Comparison of ENCODE assay signal across 8 cellular contexts in genomic region chr7:23467731-23468720, GRCh38. TPM values are rescaled to one million over a fixed set of nuclear protein-coding genes. Genes with fewer than 3 reads are reported as not detected.
DNase-seq lines count a peak whose midpoint lies in the region; ATAC-seq lines count a peak whose summit lies in the region.

No MANE protein-coding gene starts in this region.

- H3K4me3 Mint-ChIP-seq in CD8-positive, alpha-beta memory T cell = peak overlapping the region; percentile 42 to 72 (median 63)

- H3K79me2 ChIP-seq in GM23248 (ENCODE audit: insufficient read depth) = peaks cover 65% of the 10 kb centered on the region

- H3K4me1 ChIP-seq in CD8-positive, alpha-beta memory T cell (ENCODE audit: insufficient read depth, low read length) = peaks cover 43% of the 10 kb centered on the region
- H3K4me1 ChIP-seq in GM23248 (ENCODE audit: insufficient read depth) = peaks cover 35% of the 10 kb centered on the region
- H3K4me1 ChIP-seq in neuron (ENCODE audit: insufficient read depth, low read length) = peaks cover 42% of the 10 kb centered on the region

- peak in 3 of 5 donors; percentile 11 to 43 (median 27) for DNase-seq in CD8-positive, alpha-beta memory T cell
- DNase-seq in GM23248 (peak; percentile 79), RPMI8226 (peak; percentile 61), dermis blood vessel endothelial cell (peak; percentile 65), left colon (no peak)

- peak overlapping the region in 3 of 8 donors; percentile 57 to 79 (median 65) for H3K27ac Mint-ChIP-seq in CD8-positive, alpha-beta memory T cell

- peaks cover 65 to 84% of the 10 kb centered on the region in 2 donors for H3K27me3 Mint-ChIP-seq in CD8-positive, alpha-beta memory T cell

- CTCF ChIA-PET in CD8-positive, alpha-beta memory T cell (lab: Charles Lee) = interaction anchor here (2.1 kb wide), 1 partner anchor 195 kb away, joined by 8 read pairs; no protein-coding TSS in a partner anchor

- ATAC-seq in left colon (no peak), HG03520 (IDR thresholded peaks at IDR 0.05; ENCODE audit: unreplicated experiment) (no peak), HG03095 (IDR thresholded peaks at IDR 0.05; ENCODE audit: unreplicated experiment) (no peak)

- POLR2A ChIA-PET in CD8-positive, alpha-beta memory T cell (lab: Charles Lee) = interaction anchor here (0.6 to 0.7 kb wide), 2 partner anchors 61 to 103 kb away, joined by 3 to 4 read pairs; no protein-coding TSS in a partner anchor

- peak overlapping the region; percentile 69 for H3K27ac ChIP-seq in CD8-positive, alpha-beta memory T cell (ENCODE audit: low read depth, low read length)
- H3K27ac ChIP-seq in GM23248 = peak overlapping the region; percentile 71

- H3K4me1 Mint-ChIP-seq in CD8-positive, alpha-beta memory T cell = peaks cover 27 to 37% (median 30%) of the 10 kb centered on the region in 3 donors

- no peaks in the 10 kb centered on the region for H4K20me1 ChIP-seq in GM23248 (ENCODE audit: insufficient read depth)

- in situ Hi-C loops in GM23248 (cut with MboI) = no loop called here

- peak overlapping the region; percentile 95 for H3K4me2 ChIP-seq in GM23248 (ENCODE audit: unreplicated experiment)

- no peaks in the 10 kb centered on the region for H3K9me2 ChIP-seq in GM23248 (ENCODE audit: insufficient read depth)

- no peaks in the 10 kb centered on the region for H3K36me3 Mint-ChIP-seq in CD8-positive, alpha-beta memory T cell

- peaks cover 4 to 14% (median 9%) of the 10 kb centered on the region in 5 donors for H3K9me3 Mint-ChIP-seq in CD8-positive, alpha-beta memory T cell

- peak overlapping the region; percentile 14 for H3K4me3 ChIP-seq in CD8-positive, alpha-beta memory T cell (ENCODE audit: low read length)
- H3K4me3 ChIP-seq in GM23248 (peak overlapping the region; percentile 82), neuron (ENCODE audit: low read length) (peak overlapping the region; percentile 63)

- 8 to 9% methylated on average over 49 to 52 of the region's 56 CpGs for WGBS in GM23248 (ENCODE audit: low coverage in 1 of 2, low lambda C conversion rate in 2 of 2, missing lambda C conversion rate in 2 of 2), 2 experiments

- H3F3A ChIP-seq in GM23248 (ENCODE audit: insufficient read depth) = peaks cover 34% of the 10 kb centered on the region

- no peaks in the 10 kb centered on the region for H3K9me3 ChIP-seq in CD8-positive, alpha-beta memory T cell (ENCODE audit: low read length)
- H3K9me3 ChIP-seq in GM23248 (ENCODE audit: low read depth) (no peaks in the 10 kb centered on the region), neuron (ENCODE audit: low read length) (no peaks in the 10 kb centered on the region)

- H2AFZ ChIP-seq in GM23248 (peak overlapping the region; percentile 92), neuron (ENCODE audit: low read depth, low read length) (no peak overlapping the region)

- intact Hi-C loops in left colon (cut with DNase I, micrococcal nuclease) = no loop called here

- H3K9ac ChIP-seq in GM23248 = peak overlapping the region; percentile 83

- H3K27me3 ChIP-seq in CD8-positive, alpha-beta memory T cell (ENCODE audit: insufficient read depth, low read length, poor library complexity, severe bottlenecking) = peaks cover 77% of the 10 kb centered on the region
- H3K27me3 ChIP-seq in GM23248 (replicated peaks; ENCODE audit: insufficient read depth) (no peaks in the 10 kb centered on the region), neuron (ENCODE audit: insufficient read depth, low read length) (no peaks in the 10 kb centered on the region)

- H3K36me3 ChIP-seq in CD8-positive, alpha-beta memory T cell (ENCODE audit: insufficient read depth, low read length) = no peaks in the 10 kb centered on the region
- H3K36me3 ChIP-seq in GM23248 (ENCODE audit: low read depth) (no peaks in the 10 kb centered on the region), neuron (ENCODE audit: insufficient read depth, low read length) (peaks cover 10% of the 10 kb centered on the region)

RNA-seq across cellular contexts. Expression of gene IGF2BP3, which starts 2.3 kb away (rescaled TPM):
- total RNA-seq in CD8-positive, alpha-beta memory T cell = under 1 TPM; 0.04 to 0.13 TPM
- polyA plus RNA-seq in CD8-positive, alpha-beta memory T cell = 0.15 TPM
- 13.7 and 18.2 TPM in 2 replicates for total RNA-seq in GM23248 (2014; rRNA removed; shearing (Covaris generic))
- polyA plus RNA-seq in GM23248 (2016; fragmentation: Nextera tagmentation; extraction: Ambion mirVana) = 7.0 and 7.6 TPM in 2 replicates
- 13.4 and 41.5 TPM in 2 replicates for total RNA-seq in dermis blood vessel endothelial cell
- under 1 TPM in 1 of 2 donors, not detected in 1; 0.53 TPM for total RNA-seq in left colon

Comparison
In these comparisons a context has a peak if more than half of its experiments do, and no peak if none do; other contexts are left out.
1. DNase-seq: peak in CD8-positive, alpha-beta memory T cell (3 of 5), GM23248 (single experiment), RPMI8226 (single experiment) and dermis blood vessel endothelial cell (single experiment); none in left colon (0 of 2).
2. H3K4me3 ChIP-seq: peak in every context shown above with its lines; median percentile 82 in GM23248; 63 in neuron; 14 in CD8-positive, alpha-beta memory T cell.